ENCODE assay signal across 9 cellular contexts in the genomic region with DNA sequence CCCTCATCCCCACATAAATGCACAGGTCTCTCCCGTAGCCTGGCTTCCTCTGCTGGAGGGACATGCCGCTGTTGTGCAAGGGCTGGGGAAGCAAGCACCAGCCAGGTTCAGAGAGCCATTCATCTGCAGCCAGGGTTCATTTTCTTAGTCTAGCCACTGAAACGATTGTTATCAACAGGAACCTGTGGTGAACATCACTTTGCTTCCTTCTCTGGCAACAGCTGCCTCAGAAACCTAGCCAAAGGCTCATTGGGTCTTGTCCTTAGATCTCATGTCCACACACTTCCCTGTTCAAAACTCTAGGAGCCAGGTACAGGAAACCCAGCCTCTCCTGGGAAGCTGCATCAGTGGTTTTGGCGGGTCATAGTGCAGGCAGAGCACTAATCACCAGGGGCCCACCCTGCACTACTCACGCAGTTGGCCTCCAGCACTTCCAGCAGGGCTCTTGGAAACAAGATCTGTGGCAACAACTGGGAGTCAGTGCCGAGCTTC. TPM values are rescaled to one million over a fixed set of nuclear protein-coding genes. Genes with fewer than 3 reads are reported as not detected.
DNase-seq lines count a peak whose midpoint lies in the region; ATAC-seq and TF ChIP-seq lines count a peak whose summit lies in the region.
"Had no signal": no experiment of that assay in that cellular context is flagged by ENCODE, and none has a peak within 500 bp of the region (broad histone marks: within the 10 kb centered on the region; RNA-seq: fewer than 3 reads in every experiment).

No MANE protein-coding gene starts in this region.

- H3K4me3 ChIP-seq in Peyer's patch (no peak overlapping the region), colonic mucosa (no peak overlapping the region), spleen (no peak overlapping the region)

- H3K9ac ChIP-seq in colonic mucosa (ENCODE audit: low read depth in 2 of 2, low read length in 2 of 2) = no peak overlapping the region

- 4 to 31% (median 19%) methylated on average over 6 of the region's 6 CpGs for WGBS in spleen, 5 donors

- H3K9me3 ChIP-seq in Peyer's patch (no peaks in the 10 kb centered on the region), colonic mucosa (no peaks in the 10 kb centered on the region), spleen (no peaks in the 10 kb centered on the region)

- H3K27ac ChIP-seq in Peyer's patch = peak overlapping the region in 3 of 4 donors; percentile 61 to 76 (median 73)
- peak overlapping the region; percentile 11 for H3K27ac ChIP-seq in colonic mucosa
- H3K27ac ChIP-seq in spleen = peak overlapping the region; percentile 37 to 85 (median 70)

- TF ChIP-seq CTCF in Peyer's patch (IDR thresholded peaks at IDR 0.05) (no peak), colonic mucosa (IDR thresholded peaks at IDR 0.05) (no peak), spleen (IDR thresholded peaks at IDR 0.05 in 8 of 11, conservative IDR thresholded peaks at IDR 0.05 in 3 of 11) (no peak)

- peaks cover 0 to 42% (median 0%) of the 10 kb centered on the region in 3 donors for H3K36me3 ChIP-seq in Peyer's patch
- H3K36me3 ChIP-seq in colonic mucosa = no peaks in the 10 kb centered on the region
- peaks cover 0 to 86% (median 20%) of the 10 kb centered on the region in 6 donors for H3K36me3 ChIP-seq in spleen

- no peaks in the 10 kb centered on the region for H3K27me3 ChIP-seq in Peyer's patch
- H3K27me3 ChIP-seq in colonic mucosa = no peaks in the 10 kb centered on the region
- no peaks in the 10 kb centered on the region for H3K27me3 ChIP-seq in spleen (replicated peaks in 1 of 7)

- peaks cover 0 to 15% (median 2%) of the 10 kb centered on the region in 4 donors for H3K4me1 ChIP-seq in Peyer's patch
- H3K4me1 ChIP-seq in colonic mucosa = no peaks in the 10 kb centered on the region
- peaks cover 17 to 93% (median 48%) of the 10 kb centered on the region in 6 donors for H3K4me1 ChIP-seq in spleen

- peak; percentile 44 for ATAC-seq in GM18517 (IDR thresholded peaks at IDR 0.05; ENCODE audit: unreplicated experiment)
- peak; percentile 49 for ATAC-seq in HG02759 (IDR thresholded peaks at IDR 0.05; ENCODE audit: unreplicated experiment)
- ATAC-seq: Panc1 had no signal

- peak in 2 of 3 donors; percentile 59 to 77 for DNase-seq in Peyer's patch
- DNase-seq in colonic mucosa = no peak
- DNase-seq in spleen = no peak
- DNase-seq in DMS79 (lab: John Stamatoyannopoulos, UW) = no peak
- no peak for DNase-seq in cerebellum (ENCODE audit: low spot score)
- DNase-seq in GOT3 (lab: John Stamatoyannopoulos, UW) = no peak

- TF ChIP-seq POLR2A in Peyer's patch (IDR thresholded peaks at IDR 0.05) = no peak
- TF ChIP-seq POLR2A in spleen (IDR thresholded peaks at IDR 0.05) = no peak

- intact Hi-C loops in colonic mucosa (cut with DNase I) = no loop called here
- intact Hi-C loops in spleen (cut with DNase I; ENCODE audit: low total_unique reads) = no loop called here

RNA-seq across cellular contexts. Expression of gene OXNAD1, which starts 47.0 kb away (rescaled TPM):
- total RNA-seq in Peyer's patch = 10 to 100 TPM; 44.5 to 45.8 (median 45.2) TPM
- total RNA-seq in colonic mucosa = 10 to 100 TPM; 23.4 to 26.2 TPM
- total RNA-seq in spleen = 10 to 100 TPM; 17.3 to 30.6 (median 21.7) TPM
- 1 to 10 TPM; 4.2 to 7.3 (median 7.1) TPM for polyA plus RNA-seq in spleen
- total RNA-seq in cerebellum = 28.9 TPM

RNA-seq across cellular contexts. Expression of gene DPH3, which starts 47.3 kb away (rescaled TPM):
- total RNA-seq in Peyer's patch (10 to 100 TPM; 17.8 to 33.8 (median 24.3) TPM), colonic mucosa (10 to 100 TPM; 15.4 to 23.4 TPM), spleen (10 to 100 TPM; 13.7 to 17.9 (median 15.3) TPM), cerebellum (16.1 TPM)
- polyA plus RNA-seq in spleen = 10 to 100 TPM in 2 of 3 donors, 1 to 10 TPM in 1; 7.2 to 13.7 (median 10.2) TPM

Comparison
In these comparisons a context has a peak if more than half of its experiments do, and no peak if none do; other contexts are left out.
1. DNase-seq: peak in Peyer's patch (2 of 3); none in colonic mucosa (single experiment), spleen (single experiment), DMS79 (single experiment), cerebellum (single experiment) and GOT3 (single experiment).
2. H3K27ac ChIP-seq: peak in every context shown above with its lines; median percentile 73 in Peyer's patch; 70 in spleen; 11 in colonic mucosa.